In genomic region chr9:18611946-18612345, GRCh38 we compare ENCODE assay signal across 21 cellular contexts.
A peak's percentile ranks its signal among the peaks of the same experiment; 100 is the strongest.
DNase-seq lines count a peak whose midpoint lies in the region; ATAC-seq and TF ChIP-seq lines count a peak whose summit lies in the region.
"Had no signal": no experiment of that assay in that cellular context is flagged by ENCODE, and none has a peak within 500 bp of the region (broad histone marks: within the 10 kb centered on the region; RNA-seq: fewer than 3 reads in every experiment).

No MANE protein-coding gene starts in this region.

- H3K4me3 Mint-ChIP-seq in glutamatergic neuron (ENCODE audit: unreplicated experiment) (peak overlapping the region; percentile 43), T-helper 17 cell (no peak overlapping the region), Calu3 (ENCODE audit: low read depth, unreplicated experiment) (no peak overlapping the region)
- H3K4me3 Mint-ChIP-seq: activated naive CD4-positive, alpha-beta T cell treated with anti-CD3 and anti-CD28 coated beads, Interleukin-2, amount 10 ng/mL, durations not matched to agents 7 days and 5 days; IgD-negative memory B cell; immature natural killer cell; neural progenitor cell had no signal

- CTCF ChIA-PET in Calu3 (lab: Charles Lee) = no interaction called here

- ATAC-seq in T-helper 17 cell (no peak), GM19467 (IDR thresholded peaks at IDR 0.05; ENCODE audit: unreplicated experiment) (no peak)

- H3K4me1 Mint-ChIP-seq in glutamatergic neuron (ENCODE audit: low read depth, unreplicated experiment) (peaks cover 18% of the 10 kb centered on the region), T-helper 17 cell (no peaks in the 10 kb centered on the region), Calu3 (ENCODE audit: low read depth, unreplicated experiment) (no peaks in the 10 kb centered on the region)
- H3K4me1 Mint-ChIP-seq: activated naive CD4-positive, alpha-beta T cell treated with anti-CD3 and anti-CD28 coated beads, Interleukin-2, amount 10 ng/mL, durations not matched to agents 7 days and 5 days; IgD-negative memory B cell; immature natural killer cell had no signal

- peak; percentile 32 for DNase-seq in DMS79 treated with DMSO at 0.1 percent for 48 hours (lab: John Stamatoyannopoulos, UW)
- DNase-seq in NCI-H1436 (lab: John Stamatoyannopoulos, UW) = peak; percentile 83
- DNase-seq in NCI-H345 treated with DMSO at 0.1 percent for 48 hours (lab: John Stamatoyannopoulos, UW; ENCODE audit: unreplicated experiment) = peak; percentile 86
- no peak for DNase-seq in glutamatergic neuron
- DNase-seq in posterior vena cava (ENCODE audit: low spot score) = no peak
- DNase-seq in T-helper 17 cell = no peak
- no peak for DNase-seq in Calu3
- DNase-seq: activated naive CD4-positive, alpha-beta T cell treated with anti-CD3 and anti-CD28 coated beads, Interleukin-2, amount 10 ng/mL, durations not matched to agents 7 days and 5 days; activated T-cell treated with anti-CD3 and anti-CD28 coated beads, Interleukin-2, amount 50 U/mL, for 48 hours; aorta; caudate nucleus; H7; immature natural killer cell; left ventricle myocardium inferior; NCI-H1930; T-helper 1 cell; uterus had no signal

- H3K27me3 Mint-ChIP-seq in glutamatergic neuron (ENCODE audit: unreplicated experiment) (peaks cover 4% of the 10 kb centered on the region), T-helper 17 cell (no peaks in the 10 kb centered on the region), Calu3 (ENCODE audit: unreplicated experiment) (peaks cover 12% of the 10 kb centered on the region)
- H3K27me3 Mint-ChIP-seq: activated naive CD4-positive, alpha-beta T cell treated with anti-CD3 and anti-CD28 coated beads, Interleukin-2, amount 10 ng/mL, durations not matched to agents 7 days and 5 days; IgD-negative memory B cell had no signal

- TF ChIP-seq CTCF in glutamatergic neuron (IDR thresholded peaks at IDR 0.05; ENCODE audit: partially characterized antibody, unreplicated experiment) (no peak), Calu3 (IDR thresholded peaks at IDR 0.05; ENCODE audit: unreplicated experiment) (no peak)

- H3K27ac Mint-ChIP-seq in glutamatergic neuron (ENCODE audit: unreplicated experiment) (peak overlapping the region; percentile 90), T-helper 17 cell (no peak overlapping the region), Calu3 (ENCODE audit: unreplicated experiment) (no peak overlapping the region)
- H3K27ac Mint-ChIP-seq: activated naive CD4-positive, alpha-beta T cell treated with anti-CD3 and anti-CD28 coated beads, Interleukin-2, amount 10 ng/mL, durations not matched to agents 7 days and 5 days; IgD-negative memory B cell; immature natural killer cell; neural progenitor cell had no signal

- H3K9me3 ChIP-seq in T-helper 17 cell (ENCODE audit: control insufficient read depth, low read length, poor library complexity, severe bottlenecking) = peaks cover 2% of the 10 kb centered on the region
- H3K9me3 ChIP-seq: prostate gland, uterus had no signal

- intact Hi-C loops in posterior vena cava (cut with DNase I) = no loop called here
- intact Hi-C loops in Calu3 (cut with micrococcal nuclease; ENCODE audit: unreplicated experiment) = no loop called here

- BruUV-seq in Calu3 (replicated peaks; lab: Mats Ljungman, UMichigan) = no TSS peak

- H3K9me3 Mint-ChIP-seq in glutamatergic neuron (ENCODE audit: unreplicated experiment) (no peaks in the 10 kb centered on the region), Calu3 (ENCODE audit: low read depth, unreplicated experiment) (no peaks in the 10 kb centered on the region)
- H3K9me3 Mint-ChIP-seq: activated naive CD4-positive, alpha-beta T cell treated with anti-CD3 and anti-CD28 coated beads, Interleukin-2, amount 10 ng/mL, durations not matched to agents 7 days and 5 days; neural progenitor cell had no signal

- H3K36me3 Mint-ChIP-seq in glutamatergic neuron (ENCODE audit: unreplicated experiment) (no peaks in the 10 kb centered on the region), T-helper 17 cell (ENCODE audit: low read depth) (no peaks in the 10 kb centered on the region), Calu3 (ENCODE audit: insufficient read depth, unreplicated experiment) (no peaks in the 10 kb centered on the region)
- H3K36me3 Mint-ChIP-seq: activated naive CD4-positive, alpha-beta T cell treated with anti-CD3 and anti-CD28 coated beads, Interleukin-2, amount 10 ng/mL, durations not matched to agents 7 days and 5 days; IgD-negative memory B cell; immature natural killer cell; neural progenitor cell had no signal

Comparison
In these comparisons a context has a peak if more than half of its experiments do, and no peak if none do; other contexts are left out.
1. DNase-seq: peak in DMS79 treated with DMSO at 0.1 percent for 48 hours (single experiment), NCI-H1436 (single experiment) and NCI-H345 treated with DMSO at 0.1 percent for 48 hours (single experiment); none in glutamatergic neuron (single experiment), posterior vena cava (single experiment), T-helper 17 cell (0 of 3) and Calu3 (single experiment).